ENCODE assay signal across 18 cellular contexts in genomic region chr18:33676593-33676992, GRCh38.
DNase-seq lines count a peak whose midpoint lies in the region; ATAC-seq, FAIRE-seq and TF ChIP-seq lines count a peak whose summit lies in the region.
"Had no signal": no experiment of that assay in that cellular context is flagged by ENCODE, and none has a peak within 500 bp of the region (broad histone marks: within the 10 kb centered on the region; RNA-seq: fewer than 3 reads in every experiment).

No MANE protein-coding gene starts in this region.

- no peaks in the 10 kb centered on the region for H3K27me3 ChIP-seq in KMS-11 (ENCODE audit: insufficient read depth, low read depth)
- H3K27me3 ChIP-seq: BLaER1 treated with 17β-estradiol and CSF1 and Interleukin-3, amounts not matched to agents 10 nM and 100 nM had no signal

- H3K4me3 ChIP-seq in KMS-11 (IDR thresholded peaks at IDR 0.05; ENCODE audit: insufficient read depth, low read depth, low read length), result no peak overlapping the region
- H3K4me3 ChIP-seq: BLaER1 treated with 17β-estradiol and CSF1 and Interleukin-3, amounts not matched to agents 10 nM and 100 nM; GM12878 had no signal

- no peaks in the 10 kb centered on the region for H4K20me1 ChIP-seq in KMS-11 (ENCODE audit: insufficient read depth)
- H4K20me1 ChIP-seq: BLaER1 treated with 17β-estradiol and CSF1 and Interleukin-3, amounts not matched to agents 10 nM and 100 nM had no signal

- H2AFZ ChIP-seq in KMS-11 (ENCODE audit: low read depth), result no peak overlapping the region

- TF ChIP-seq CTCF in D721Med (IDR thresholded peaks at IDR 0.05; ENCODE audit: insufficient read depth, missing control alignments) (no peak), KMS-11 (conservative IDR thresholded peaks at IDR 0.05; ENCODE audit: low read depth, low read length) (no peak)

- H3K27ac ChIP-seq in KMS-11, result peak overlapping the region; percentile 47
- H3K27ac ChIP-seq: BLaER1 treated with 17β-estradiol and CSF1 and Interleukin-3, amounts not matched to agents 10 nM and 100 nM had no signal

- peaks cover 18% of the 10 kb centered on the region; the same call in 1 of the 2 replicates for H3K79me2 ChIP-seq in KMS-11 (ENCODE audit: insufficient read depth, low read depth)

- DNase-seq in D721Med (ENCODE audit: insufficient read length, low spot score), result no peak
- DNase-seq in RPMI8226, result peak; percentile 53
- no peak for DNase-seq in KG1 (lab: John Stamatoyannopoulos, UW)
- no peak for DNase-seq in NCI-H226
- DNase-seq: Calu3; CD8-positive, alpha-beta T cell; DMS 273 treated with DMSO at 0.1 percent for 48 hours; DMS53; DND-41; EL; H9 had no signal

- H3K9ac ChIP-seq in KMS-11, result peak overlapping the region; percentile 8; the same call in 1 of the 2 replicates
- H3K9ac ChIP-seq: BLaER1 treated with 17β-estradiol and CSF1 and Interleukin-3, amounts not matched to agents 10 nM and 100 nM had no signal

- peaks cover 54% of the 10 kb centered on the region for H3K4me1 ChIP-seq in KMS-11 (ENCODE audit: low read depth, poor library complexity, severe bottlenecking)

- peak overlapping the region; percentile 75 for H3K4me2 ChIP-seq in KMS-11
- H3K4me2 ChIP-seq: BLaER1 treated with 17β-estradiol and CSF1 and Interleukin-3, amounts not matched to agents 10 nM and 100 nM had no signal

- FAIRE-seq in D721Med (lab: Jason Lieb, UNC), result peak; percentile 95
- FAIRE-seq in islet of Langerhans (lab: Jason Lieb, UNC), result peak; percentile 38
- FAIRE-seq: GM12878, H1, HepG2 had no signal

- ATAC-seq in GM18517 (IDR thresholded peaks at IDR 0.05; ENCODE audit: unreplicated experiment), result no peak
- ATAC-seq: CD8-positive, alpha-beta T cell; GM12878; HepG2 had no signal

- H3K36me3 ChIP-seq in KMS-11 (ENCODE audit: insufficient read depth), result no peaks in the 10 kb centered on the region
- H3K36me3 ChIP-seq: BLaER1 treated with 17β-estradiol and CSF1 and Interleukin-3, amounts not matched to agents 10 nM and 100 nM had no signal
